Comparison of ENCODE assay signal across 18 cellular contexts in the genomic region with DNA sequence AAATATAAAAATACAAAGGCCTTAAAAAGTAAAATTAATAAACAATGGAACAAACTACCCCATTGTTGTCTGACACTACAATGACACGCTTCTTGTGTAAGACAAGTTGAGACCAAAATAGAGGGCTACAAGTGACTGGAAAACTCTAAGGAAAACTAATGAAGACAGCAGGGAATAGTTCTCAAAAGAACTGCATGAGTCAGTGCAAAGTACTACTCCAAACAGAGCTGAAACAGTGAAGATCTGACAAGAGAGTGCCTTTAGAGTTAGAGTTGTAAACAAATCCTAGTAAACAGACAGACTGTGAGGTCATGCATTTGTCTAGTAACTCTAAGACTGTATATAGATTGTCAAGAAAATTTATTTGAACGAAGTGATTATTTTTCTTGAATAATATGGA.
"Had no signal": no experiment of that assay in that cellular context is flagged by ENCODE, and none has a peak within 500 bp of the region (broad histone marks: within the 10 kb centered on the region; RNA-seq: fewer than 3 reads in every experiment).

No MANE protein-coding gene starts in this region.

- H3K9me3 ChIP-seq: ovary, right lobe of liver, testis had no signal

- H3K27me3 ChIP-seq: ovary, right lobe of liver, testis had no signal

- H3K27ac ChIP-seq: ovary, right lobe of liver, testis had no signal

- H3K36me3 ChIP-seq: ovary, right lobe of liver had no signal

- ATAC-seq: activated naive CD8-positive, alpha-beta T cell treated with anti-CD3 and anti-CD28 coated beads, Interleukin-2, amount 50 U/mL, for 24 hours; effector memory CD8-positive, alpha-beta T cell; left cardiac atrium; natural killer cell; right lobe of liver; stimulated activated naive CD8-positive, alpha-beta T cell treated with anti-CD3 and anti-CD28 coated beads, Interleukin-15, amount 100 ng/mL, for 72 hours had no signal

- DNase-seq: activated CD4-positive, alpha-beta T cell treated with anti-CD3 and anti-CD28 coated beads, Interleukin-2, amount 10 ng/mL, durations not matched to agents 7 days and 5 days; activated CD8-positive, alpha-beta memory T cell treated with anti-CD3 and anti-CD28 coated beads, Interleukin-2, amount 50 U/mL, for 4 hours; activated effector memory CD4-positive, alpha-beta T cell treated with Interleukin-2 at 50 U/mL for 16 hours; activated naive CD4-positive, alpha-beta T cell treated with anti-CD3 and anti-CD28 coated beads, Interleukin-2, amount 10 ng/mL, durations not matched to agents 7 days and 5 days; activated naive CD8-positive, alpha-beta T cell treated with anti-CD3 and anti-CD28 coated beads, Interleukin-2, amount 50 U/mL, for 24 hours; activated T-cell treated with anti-CD3 and anti-CD28 coated beads, Interleukin-2, amount 50 U/mL, for 48 hours; dermis blood vessel endothelial cell; effector memory CD8-positive, alpha-beta T cell; head of caudate nucleus; left cardiac atrium; natural killer cell; ovary; right lobe of liver; stimulated activated CD4-positive, alpha-beta T cell treated with anti-CD3 and anti-CD28 coated beads, Interleukin-4, amount 100 ng/mL, for 1 hour; stimulated activated naive CD8-positive, alpha-beta T cell treated with anti-CD3 and anti-CD28 coated beads, Interleukin-15, amount 100 ng/mL, for 72 hours; T1000; testis had no signal

- H3K4me1 ChIP-seq: right lobe of liver, testis had no signal

- H3K4me3 ChIP-seq: ovary, right lobe of liver, smooth muscle cell, testis had no signal

- H3K4me2 ChIP-seq: smooth muscle cell had no signal
